1 cellular context compared by ENCODE assay signal in the genomic region with DNA sequence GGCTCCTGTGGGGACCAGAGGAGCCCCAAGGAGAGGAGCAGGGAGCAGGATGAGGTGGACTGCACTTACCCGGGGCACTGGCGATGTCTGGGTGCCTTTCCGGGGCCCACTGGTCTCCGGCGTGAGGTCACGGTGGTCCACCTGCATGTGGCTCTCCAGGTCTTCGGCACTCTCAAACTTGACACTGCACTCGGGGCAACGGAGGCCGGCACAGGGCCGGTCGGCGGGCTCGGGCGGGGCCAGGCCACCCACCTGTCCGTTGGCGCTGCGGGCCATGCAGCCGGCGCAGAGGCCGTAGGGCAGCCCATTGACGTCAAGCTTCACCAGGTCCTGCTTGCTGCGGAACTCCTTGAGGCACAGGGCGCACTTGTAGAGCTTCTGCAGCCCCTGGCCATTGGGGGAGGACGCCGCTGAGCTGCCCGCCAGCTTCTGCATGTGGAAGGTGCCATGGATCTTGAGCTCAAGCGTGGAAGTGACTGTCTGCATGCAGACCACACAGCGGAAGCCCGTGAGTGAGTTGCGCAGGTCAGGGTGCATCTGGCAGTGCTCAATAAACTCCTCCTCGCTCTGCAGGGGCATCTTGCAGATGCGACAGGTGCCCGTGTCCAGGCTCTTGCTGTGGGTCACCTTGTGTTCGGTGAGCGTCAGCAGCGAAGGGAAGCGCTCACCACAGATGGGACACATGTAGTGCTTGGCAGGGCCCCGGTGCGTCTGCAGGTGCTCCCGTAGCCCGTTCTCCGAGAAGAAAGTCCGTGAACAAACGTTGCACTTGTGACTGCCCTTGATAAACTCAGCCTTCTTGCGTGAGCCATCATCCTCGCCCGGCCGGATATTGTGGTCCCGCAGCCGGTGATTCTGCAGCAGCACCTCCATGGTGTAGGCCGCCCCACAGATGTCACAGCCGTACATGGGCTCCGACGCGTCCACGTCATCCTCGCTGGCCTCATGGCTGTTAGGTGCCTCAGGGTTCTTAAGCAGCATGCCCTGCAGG.
TF ChIP-seq lines count a peak whose summit lies in the region.

No MANE protein-coding gene starts in this region.

TF ChIP-seq in HepG2, 621 proteins besides CTCF, POLR2A, EP300 and RAD21:
- no peak for TF ChIP-seq ZFAT (CRISPR knock-in tag; conservative IDR thresholded peaks at IDR 0.05)
- no peak for TF ChIP-seq SP2 (CRISPR knock-in tag; IDR thresholded peaks at IDR 0.05)
- no peak for TF ChIP-seq SMAD3 (CRISPR knock-in tag; IDR thresholded peaks at IDR 0.05)
- TF ChIP-seq ZNF773 (CRISPR knock-in tag; IDR thresholded peaks at IDR 0.05; ENCODE audit: borderline replicate concordance): no peak
- no peak for TF ChIP-seq SOX5 (CRISPR knock-in tag; IDR thresholded peaks at IDR 0.05; ENCODE audit: borderline replicate concordance)
- no peak for TF ChIP-seq SRSF1 (optimal IDR thresholded peaks at IDR 0.05; ENCODE audit: low read depth, low read length)
- TF ChIP-seq, protein P1, sequence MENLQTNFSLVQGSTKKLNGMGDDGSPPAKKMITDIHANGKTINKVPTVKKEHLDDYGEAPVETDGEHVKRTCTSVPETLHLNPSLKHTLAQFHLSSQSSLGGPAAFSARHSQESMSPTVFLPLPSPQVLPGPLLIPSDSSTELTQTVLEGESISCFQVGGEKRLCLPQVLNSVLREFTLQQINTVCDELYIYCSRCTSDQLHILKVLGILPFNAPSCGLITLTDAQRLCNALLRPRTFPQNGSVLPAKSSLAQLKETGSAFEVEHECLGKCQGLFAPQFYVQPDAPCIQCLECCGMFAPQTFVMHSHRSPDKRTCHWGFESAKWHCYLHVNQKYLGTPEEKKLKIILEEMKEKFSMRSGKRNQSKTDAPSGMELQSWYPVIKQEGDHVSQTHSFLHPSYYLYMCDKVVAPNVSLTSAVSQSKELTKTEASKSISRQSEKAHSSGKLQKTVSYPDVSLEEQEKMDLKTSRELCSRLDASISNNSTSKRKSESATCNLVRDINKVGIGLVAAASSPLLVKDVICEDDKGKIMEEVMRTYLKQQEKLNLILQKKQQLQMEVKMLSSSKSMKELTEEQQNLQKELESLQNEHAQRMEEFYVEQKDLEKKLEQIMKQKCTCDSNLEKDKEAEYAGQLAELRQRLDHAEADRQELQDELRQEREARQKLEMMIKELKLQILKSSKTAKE (CRISPR knock-in tag; IDR thresholded peaks at IDR 0.05; ENCODE audit: borderline replicate concordance): no peak
- no peak for TF ChIP-seq EHMT2 (IDR thresholded peaks at IDR 0.05; ENCODE audit: borderline replicate concordance, low read depth, low read length)
- TF ChIP-seq MZF1 (CRISPR knock-in tag; IDR thresholded peaks at IDR 0.05; ENCODE audit: borderline replicate concordance): no peak
TF ChIP-seq in HepG2: peak in this region for 0.
